30 cellular contexts compared by ENCODE assay signal in the genomic region with DNA sequence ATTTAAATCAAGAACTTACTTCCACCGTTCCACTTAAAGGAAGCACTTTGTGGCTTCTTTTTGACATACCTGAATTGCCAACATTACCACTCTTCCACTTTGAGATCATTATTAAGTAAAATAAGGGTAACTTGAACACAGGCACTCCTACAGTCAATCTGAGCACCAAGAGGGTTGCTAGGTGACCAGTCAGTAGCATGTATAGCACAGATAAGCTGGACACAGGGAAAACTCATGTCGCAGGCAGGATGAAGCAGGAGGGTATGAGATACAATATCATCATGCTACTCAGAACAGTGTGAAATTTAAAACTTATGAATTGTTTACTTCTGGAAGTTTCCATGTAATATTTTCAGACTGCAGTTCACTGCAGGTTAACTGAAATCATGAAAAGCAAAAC. TPM values are rescaled to one million over a fixed set of nuclear protein-coding genes. Genes with fewer than 3 reads are reported as not detected.
DNase-seq lines count a peak whose midpoint lies in the region; ATAC-seq, FAIRE-seq and TF ChIP-seq lines count a peak whose summit lies in the region.
"Had no signal": no experiment of that assay in that cellular context is flagged by ENCODE, and none has a peak within 500 bp of the region (broad histone marks: within the 10 kb centered on the region; RNA-seq: fewer than 3 reads in every experiment).

No MANE protein-coding gene starts in this region.

- CTCF ChIA-PET in IMR-90 (lab: Yijun Ruan, JAX) (no interaction called here), K562 (lab: Yijun Ruan, JAX; ENCODE audit: low intra/inter-chr PET ratio) (interaction anchor here (0.5 kb wide), 1 partner anchor 41 kb away, joined by 3 read pairs; no protein-coding TSS in a partner anchor)

- H3K4me1 Mint-ChIP-seq in activated T-cell treated with anti-CD3 and anti-CD28 coated beads, Interleukin-2, amount 50 U/mL, for 24 hours (ENCODE audit: low read depth), result peaks cover 2% of the 10 kb centered on the region
- H3K4me1 Mint-ChIP-seq in CD4-positive, CD25-positive, alpha-beta regulatory T cell, result peaks cover 0 to 4% (median under 1%) of the 10 kb centered on the region in 4 donors

- no peak for FAIRE-seq in K562 (lab: Jason Lieb, UNC)
- FAIRE-seq: A204.1, GM12878, HTR-8/SVneo had no signal

- TF ChIP-seq EP300 in K562 (IDR thresholded peaks at IDR 0.05; ENCODE audit: low read length), result no peak

- H2AFZ ChIP-seq in IMR-90 (replicated peaks; ENCODE audit: low read length, poor library complexity) (no peak overlapping the region), K562 (ENCODE audit: low read depth, low read length) (no peak overlapping the region)

- no peaks in the 10 kb centered on the region for H3K27me3 ChIP-seq in CD4-positive, CD25-positive, alpha-beta regulatory T cell (ENCODE audit: control insufficient read depth, insufficient read depth, low read length)
- no peaks in the 10 kb centered on the region for H3K27me3 ChIP-seq in IMR-90 (ENCODE audit: control insufficient read depth, insufficient read depth, low read length)
- no peaks in the 10 kb centered on the region for H3K27me3 ChIP-seq in K562 (ENCODE audit: control insufficient read depth in 2 of 2, insufficient read depth in 2 of 2, low read length in 2 of 2)
- no peaks in the 10 kb centered on the region for H3K27me3 ChIP-seq in vagina
- H3K27me3 ChIP-seq: BLaER1 treated with 17β-estradiol and CSF1 and Interleukin-3, amounts not matched to agents 10 nM and 100 nM had no signal

- H4K20me1 ChIP-seq in IMR-90 (ENCODE audit: insufficient read depth, low read length), result no peaks in the 10 kb centered on the region
- H4K20me1 ChIP-seq in K562 (replicated peaks; ENCODE audit: control insufficient read depth, insufficient read depth, low read length), result no peaks in the 10 kb centered on the region

- 0 out of 2 replicates have a peak overlapping the region, but pooled peaks have one; percentile 39 for H3K23ac ChIP-seq in IMR-90 (ENCODE audit: low read depth, low read length)

- no peak overlapping the region for H3K4me3 Mint-ChIP-seq in activated T-cell treated with anti-CD3 and anti-CD28 coated beads, Interleukin-2, amount 50 U/mL, for 24 hours
- no peak overlapping the region for H3K4me3 Mint-ChIP-seq in CD4-positive, CD25-positive, alpha-beta regulatory T cell
- H3K4me3 Mint-ChIP-seq: CD8-positive, alpha-beta T cell; HFFc6 had no signal

- H3K14ac ChIP-seq in IMR-90 (replicated peaks; ENCODE audit: low read depth, low read length), result no peak overlapping the region

- H3K4me1 ChIP-seq in CD4-positive, CD25-positive, alpha-beta regulatory T cell (ENCODE audit: control insufficient read depth, insufficient read depth, low read length, poor library complexity, severe bottlenecking), result no peaks in the 10 kb centered on the region
- no peaks in the 10 kb centered on the region for H3K4me1 ChIP-seq in IMR-90 (ENCODE audit: control insufficient read depth, insufficient read depth, low read length)
- H3K4me1 ChIP-seq in K562 (replicated peaks in 1 of 2; ENCODE audit: control insufficient read depth in 2 of 2, insufficient read depth in 2 of 2, low read length in 2 of 2), result no peaks in the 10 kb centered on the region
- H3K4me1 ChIP-seq in vagina, result no peaks in the 10 kb centered on the region

- H3K9me1 ChIP-seq in IMR-90 (ENCODE audit: insufficient read depth, low read length) (peaks cover 5% of the 10 kb centered on the region; the same call in 1 of the 2 replicates), K562 (ENCODE audit: control insufficient read depth, insufficient read depth, low read length) (no peaks in the 10 kb centered on the region)

- H3K36me3 Mint-ChIP-seq in activated T-cell treated with anti-CD3 and anti-CD28 coated beads, Interleukin-2, amount 50 U/mL, for 24 hours (ENCODE audit: low read depth), result peaks cover 91% of the 10 kb centered on the region
- H3K36me3 Mint-ChIP-seq in CD4-positive, CD25-positive, alpha-beta regulatory T cell, result peaks cover 45% of the 10 kb centered on the region

- H3K9me3 ChIP-seq in CD4-positive, CD25-positive, alpha-beta regulatory T cell (ENCODE audit: control insufficient read depth in 2 of 2, low read length in 2 of 2), result no peaks in the 10 kb centered on the region
- H3K9me3 ChIP-seq in IMR-90 (ENCODE audit: control insufficient read depth, insufficient read depth, low read length) (no peaks in the 10 kb centered on the region), K562 (replicated peaks; ENCODE audit: control insufficient read depth, insufficient read depth, low read depth, low read length) (no peaks in the 10 kb centered on the region), vagina (no peaks in the 10 kb centered on the region)
- H3K9me3 ChIP-seq: BLaER1 treated with 17β-estradiol and CSF1 and Interleukin-3, amounts not matched to agents 10 nM and 100 nM; HAP-1 had no signal

- H3K4me2 ChIP-seq in IMR-90 (ENCODE audit: low read depth, low read length), result no peak overlapping the region
- no peak overlapping the region for H3K4me2 ChIP-seq in K562 (ENCODE audit: insufficient read depth, low read length)
- H3K4me2 ChIP-seq: BLaER1 treated with 17β-estradiol and CSF1 and Interleukin-3, amounts not matched to agents 10 nM and 100 nM had no signal

- H3K27me3 Mint-ChIP-seq in activated T-cell treated with anti-CD3 and anti-CD28 coated beads, Interleukin-2, amount 50 U/mL, for 24 hours, result no peaks in the 10 kb centered on the region
- H3K27me3 Mint-ChIP-seq in CD4-positive, CD25-positive, alpha-beta regulatory T cell, result no peaks in the 10 kb centered on the region

- POLR2A ChIA-PET in IMR-90 (lab: Charles Lee; ENCODE audit: unreplicated experiment) (no interaction called here), K562 (lab: Yijun Ruan, JAX) (no interaction called here)

- dilution Hi-C loops in IMR-90 (cut with HindIII; ENCODE audit: low sequenced_read_pairs, unreplicated experiment), result no loop called here

- no peaks in the 10 kb centered on the region for H3K9me3 Mint-ChIP-seq in activated T-cell treated with anti-CD3 and anti-CD28 coated beads, Interleukin-2, amount 50 U/mL, for 24 hours
- H3K9me3 Mint-ChIP-seq in CD4-positive, CD25-positive, alpha-beta regulatory T cell, result peaks cover 0 to 2% (median 0%) of the 10 kb centered on the region in 7 donors
- H3K9me3 Mint-ChIP-seq: CD8-positive, alpha-beta T cell; HFFc6 had no signal

- H4K8ac ChIP-seq in IMR-90 (ENCODE audit: low read depth in 2 of 2, low read length in 2 of 2), result no peak overlapping the region

- intact Hi-C loops in IMR-90 (cut with micrococcal nuclease), result no loop called here
- intact Hi-C loops in K562 (cut with micrococcal nuclease), result no loop called here
- intact Hi-C loops in vagina (cut with DNase I), result no loop called here

- H2BK20ac ChIP-seq in IMR-90 (ENCODE audit: low read depth, low read length), result no peak overlapping the region

- no peak overlapping the region for H3K4ac ChIP-seq in IMR-90 (ENCODE audit: low read depth, low read length)

- no peaks in the 10 kb centered on the region for H3K79me2 ChIP-seq in K562 (ENCODE audit: control insufficient read depth, insufficient read depth, low read length)

- no peak overlapping the region for H2BK120ac ChIP-seq in IMR-90 (ENCODE audit: low read depth, low read length)

- H2BK15ac ChIP-seq in IMR-90 (ENCODE audit: low read depth, low read length), result no peak overlapping the region

- no peak for DNase-seq in activated T-cell treated with anti-CD3 and anti-CD28 coated beads, Interleukin-2, amount 50 U/mL, for 24 hours
- no peak for DNase-seq in activated T-cell treated with anti-CD3 and anti-CD28 coated beads, Interleukin-2, amount 50 U/mL, for 1 hour
- DNase-seq in CD4-positive, CD25-positive, alpha-beta regulatory T cell, result no peak
- no peak for DNase-seq in IMR-90
- DNase-seq in K562 (ENCODE audit: extremely low read depth in 1 of 4, low spot score in 3 of 4), result peak in 2 of 4 experiments; percentile 38 to 39
- no peak for DNase-seq in activated gamma-delta T cell (lab: John Stamatoyannopoulos, UW)
- DNase-seq in vagina (ENCODE audit: extremely low spot score in 2 of 2), result no peak
- DNase-seq: CD8-positive, alpha-beta T cell; DMS 273 treated with DMSO at 0.1 percent for 48 hours; DMS79; EL; GDM1; GOT3; HFFc6; KG1; MM.1S; NCI-H1048; NCI-H1417; NCI-H1694; NCI-H2029 treated with DMSO at 0.1 percent for 48 hours; NCI-H526 treated with DMSO at 0.1 percent for 48 hours; SHP77 had no signal

- no CpG with 5 or more reads among the region's 2 CpGs for WGBS in IMR-90 (ENCODE audit: extremely low coverage in 2 of 2, insufficient read length in 1 of 2), 2 experiments
- WGBS in K562 (ENCODE audit: insufficient coverage, low coverage, missing lambda C conversion rate), result 67% methylated on average over 2 of the region's 2 CpGs

- H3K18ac ChIP-seq in IMR-90 (ENCODE audit: low read depth, low read length), result no peak overlapping the region

- H3K36me3 ChIP-seq in CD4-positive, CD25-positive, alpha-beta regulatory T cell (ENCODE audit: control insufficient read depth, insufficient read depth, low read length), result peaks cover 95% of the 10 kb centered on the region
- peaks cover 54% of the 10 kb centered on the region for H3K36me3 ChIP-seq in IMR-90 (ENCODE audit: control insufficient read depth, insufficient read depth, low read length)
- H3K36me3 ChIP-seq in K562 (ENCODE audit: control insufficient read depth, insufficient read depth, low read length), result peaks cover 97% of the 10 kb centered on the region
- peaks cover 0 to 72% of the 10 kb centered on the region in 2 donors for H3K36me3 ChIP-seq in vagina

- TF ChIP-seq RAD21 in IMR-90 (IDR thresholded peaks at IDR 0.05; ENCODE audit: low read length), result no peak
- TF ChIP-seq RAD21 in K562 (CRISPR knock-in tag; conservative IDR thresholded peaks at IDR 0.05 in 1 of 2, IDR thresholded peaks at IDR 0.05 in 1 of 2), result no peak

- no peak overlapping the region for H3K4me3 ChIP-seq in CD4-positive, CD25-positive, alpha-beta regulatory T cell (ENCODE audit: low read depth, low read length)
- H3K4me3 ChIP-seq in IMR-90 (ENCODE audit: insufficient read depth, low read depth, low read length) (no peak overlapping the region), K562 (no peak overlapping the region), vagina (no peak overlapping the region)
- H3K4me3 ChIP-seq: BLaER1 treated with 17β-estradiol and CSF1 and Interleukin-3, amounts not matched to agents 10 nM and 100 nM; GM12878; HAP-1 had no signal

- H3K79me1 ChIP-seq in IMR-90 (ENCODE audit: low read depth in 1 of 2, low read length in 2 of 2), result peaks cover 17 to 32% of the 10 kb centered on the region in 2 experiments

- H2BK5ac ChIP-seq in IMR-90 (ENCODE audit: low read depth, low read length, poor library complexity, severe bottlenecking), result no peak overlapping the region

- H3K56ac ChIP-seq in IMR-90 (ENCODE audit: extremely low read depth, insufficient read depth, low read length), result no peak overlapping the region

- H4K5ac ChIP-seq in IMR-90 (ENCODE audit: low read depth, low read length), result no peak overlapping the region

- H3K9ac ChIP-seq in IMR-90 (ENCODE audit: low read depth, low read length) (no peak overlapping the region), K562 (ENCODE audit: insufficient read depth in 1 of 2, low read depth in 2 of 2, low read length in 2 of 2) (no peak overlapping the region)
- H3K9ac ChIP-seq: BLaER1 treated with 17β-estradiol and CSF1 and Interleukin-3, amounts not matched to agents 10 nM and 100 nM had no signal

- no peak for ATAC-seq in CD4-positive, CD25-positive, alpha-beta regulatory T cell (ENCODE audit: low read depth in 2 of 2)
- no peak for ATAC-seq in IMR-90 (ENCODE audit: low read depth)
- peak; percentile 62; the same call in 2 of the 3 replicates for ATAC-seq in K562
- ATAC-seq in GM21367 (IDR thresholded peaks at IDR 0.05; ENCODE audit: unreplicated experiment), result no peak
- ATAC-seq: CD8-positive, alpha-beta T cell; GM12878; Panc1 had no signal

- H2AK9ac ChIP-seq in IMR-90 (replicated peaks; ENCODE audit: low read depth, low read length, poor library complexity), result no peak overlapping the region

- no peak overlapping the region for H2AK5ac ChIP-seq in IMR-90 (ENCODE audit: low read depth, low read length)

- BruUV-seq in IMR-90 (replicated peaks; lab: Mats Ljungman, UMichigan) (no TSS peak), K562 (replicated peaks; lab: Mats Ljungman, UMichigan) (no TSS peak)

- TF ChIP-seq CTCF in IMR-90 (conservative IDR thresholded peaks at IDR 0.05; ENCODE audit: low read depth, low read length), result no peak
- TF ChIP-seq CTCF in K562 (IDR thresholded peaks at IDR 0.05 in 2 of 3, conservative IDR thresholded peaks at IDR 0.05 in 1 of 3; ENCODE audit: insufficient read depth in 2 of 3, low read depth in 1 of 3, low read length in 3 of 3), result no peak
- no peak for TF ChIP-seq CTCF in vagina (IDR thresholded peaks at IDR 0.05)

- no peak overlapping the region for H4K91ac ChIP-seq in IMR-90 (ENCODE audit: insufficient read depth, low read depth, low read length)

- TF ChIP-seq POLR2A in IMR-90 (IDR thresholded peaks at IDR 0.05; ENCODE audit: low read depth, low read length) (no peak), K562 (conservative IDR thresholded peaks at IDR 0.05) (no peak), vagina (IDR thresholded peaks at IDR 0.05) (no peak)

- in situ Hi-C loops in IMR-90 (cut with MboI; ENCODE audit: low sequenced_read_pairs), result loop anchor here (25.0 kb wide), 1 partner anchor 246 kb away; no protein-coding TSS in a partner anchor
- in situ Hi-C loops in K562 (cut with MboI), result no loop called here

- no peak overlapping the region for H3K27ac ChIP-seq in CD4-positive, CD25-positive, alpha-beta regulatory T cell (ENCODE audit: insufficient read depth, low read length, poor library complexity, severe bottlenecking)
- H3K27ac ChIP-seq in IMR-90 (ENCODE audit: insufficient read depth, low read length) (no peak overlapping the region), K562 (ENCODE audit: extremely low read depth, low read depth, low read length) (no peak overlapping the region), vagina (no peak overlapping the region)
- H3K27ac ChIP-seq: BLaER1 treated with 17β-estradiol and CSF1 and Interleukin-3, amounts not matched to agents 10 nM and 100 nM; RWPE1 had no signal

- peak overlapping the region; percentile 51 for H3K27ac Mint-ChIP-seq in activated T-cell treated with anti-CD3 and anti-CD28 coated beads, Interleukin-2, amount 50 U/mL, for 24 hours
- peak overlapping the region; percentile 20 to 64 (median 53) for H3K27ac Mint-ChIP-seq in CD4-positive, CD25-positive, alpha-beta regulatory T cell
- H3K27ac Mint-ChIP-seq: CD8-positive, alpha-beta T cell; HFFc6 had no signal

RNA-seq across cellular contexts. Expression of gene RAP1GAP, which starts 47.0 kb away (rescaled TPM):
- 0.84 TPM for total RNA-seq in CD4-positive, CD25-positive, alpha-beta regulatory T cell
- not detected for polyA plus RNA-seq in CD4-positive, CD25-positive, alpha-beta regulatory T cell
- total RNA-seq in IMR-90 (2012; rRNA removed) (under 0.01 TPM in 1 of 2 replicates, not detected in the other), K562 (2014; rRNA removed) (19.2 and 28.0 TPM in 2 replicates), K562 (2014; rRNA removed; fragmentation: Illumina TruSeq; extraction: Trizol) (7.0 and 7.3 TPM in 2 replicates), K562 (2015; rRNA removed; fragmentation: Illumina TruSeq; extraction: Trizol) (9.5 and 9.7 TPM in 2 replicates), K562 (2021) (30.2 and 31.0 TPM in 2 replicates), vagina (1.2 TPM)
- polyA plus RNA-seq in IMR-90 (2012; rRNA removed) (0.10 and 0.20 TPM in 2 replicates), K562 (2011; rRNA removed) (30.2 and 36.0 TPM in 2 replicates), K562 (2014; fragmentation: Illumina TruSeq; extraction: Trizol) (23.5 and 26.5 TPM in 2 replicates), K562 (2014; fragmentation: Nextera tagmentation; extraction: Ambion mirVana) (under 1 TPM; 0.29 to 0.51 TPM), K562 (2014; rRNA removed) (21.7 and 22.3 TPM in 2 replicates)
- polyA plus RNA-seq in IMR-90 (2012; cell fraction: cytosol; rRNA removed), result 0.05 and 0.08 TPM in 2 replicates
- polyA plus RNA-seq in IMR-90 (2012; cell fraction: nucleus; rRNA removed; ENCODE audit: low replicate concordance), result 0.21 and 0.33 TPM in 2 replicates
- total RNA-seq in K562 (2011; cell fraction: chromatin; rRNA removed; ENCODE audit: low replicate concordance), result 41.9 and 97.0 TPM in 2 replicates
- total RNA-seq in K562 (2011; cell fraction: nucleolus; rRNA removed), result 41.8 and 44.9 TPM in 2 replicates
- 34.0 and 35.7 TPM in 2 replicates for total RNA-seq in K562 (2011; cell fraction: nucleoplasm; rRNA removed)
- 27.3 and 36.3 TPM in 2 replicates for polyA plus RNA-seq in K562 (2011; cell fraction: cytosol; rRNA removed)
- polyA plus RNA-seq in K562 (2011; cell fraction: nucleus; rRNA removed), result 68.0 and 110 TPM in 2 replicates
- 23.3 and 41.5 TPM in 2 replicates for polyA plus RNA-seq in K562 (2012)
- 25.4 and 27.5 TPM in 2 replicates for polyA minus RNA-seq in K562 (2011; rRNA and poly(A)+ RNA removed)
- 22.4 and 26.1 TPM in 2 replicates for polyA minus RNA-seq in K562 (2011; cell fraction: cytosol; rRNA and poly(A)+ RNA removed)
- polyA minus RNA-seq in K562 (2011; cell fraction: nucleus; rRNA and poly(A)+ RNA removed), result 26.9 and 27.0 TPM in 2 replicates
